Comparison of ENCODE assay signal across 1 cellular context in the genomic region with DNA sequence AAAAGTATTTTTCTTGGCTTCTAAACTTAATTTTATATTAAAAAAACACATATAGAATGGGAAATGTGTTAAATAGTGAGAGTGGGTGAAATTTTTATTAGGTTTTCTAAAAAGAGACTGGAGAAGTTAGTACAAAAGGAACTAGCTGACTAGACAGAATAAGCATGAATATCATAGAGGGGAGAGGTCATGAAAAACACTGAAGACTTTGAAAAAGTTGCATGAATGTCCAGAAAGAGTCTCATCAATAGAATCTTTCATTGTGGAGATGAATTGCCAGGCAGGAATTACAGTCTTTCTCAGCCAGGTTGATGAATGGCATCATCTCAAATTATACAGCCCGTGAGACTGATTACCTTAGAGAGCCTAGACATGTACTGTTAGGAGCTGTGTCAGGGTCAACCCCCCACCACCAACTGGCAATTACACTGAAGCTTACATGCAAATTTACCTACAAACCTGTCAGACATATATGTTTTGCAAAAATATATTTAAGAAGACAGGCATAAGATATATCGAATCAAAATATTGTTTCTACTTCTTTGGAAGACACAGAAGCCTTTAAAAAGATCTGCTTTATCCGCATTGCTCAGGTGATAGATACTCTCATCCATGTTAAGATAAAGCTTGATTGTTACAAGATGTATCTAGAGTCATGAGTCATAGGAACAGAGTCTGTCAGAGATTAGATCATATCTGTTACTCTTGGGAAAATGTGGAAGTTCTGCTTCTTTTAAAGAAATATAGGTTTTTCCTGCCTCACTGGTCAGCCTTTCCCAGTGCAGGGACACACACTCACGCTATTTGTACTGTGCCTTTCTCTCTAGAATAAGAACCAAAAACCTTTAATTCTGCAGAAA.
TF ChIP-seq lines count a peak whose summit lies in the region.

No MANE protein-coding gene starts in this region.

TF ChIP-seq in K562, 482 proteins besides CTCF, POLR2A, EP300 and RAD21:
- no peak for TF ChIP-seq ZBTB9 (CRISPR knock-in tag; IDR thresholded peaks at IDR 0.05)
- no peak for TF ChIP-seq ZNF347 (CRISPR knock-in tag; IDR thresholded peaks at IDR 0.05; ENCODE audit: low read depth)
- TF ChIP-seq DIDO1 (tag; IDR thresholded peaks at IDR 0.05; ENCODE audit: low read depth) = no peak
- TF ChIP-seq MAFG (tag; conservative IDR thresholded peaks at IDR 0.05) = peak; percentile 32; the same call in 1 of the 2 replicates
- no peak for TF ChIP-seq TSC22D4 (tag; IDR thresholded peaks at IDR 0.05)
- peak; percentile 63 for TF ChIP-seq JUND (IDR thresholded peaks at IDR 0.05; ENCODE audit: borderline replicate concordance, low read depth, low read length)
- peak; percentile 55; the same call in 1 of the 3 replicates for TF ChIP-seq JUND (tag; IDR thresholded peaks at IDR 0.05; ENCODE audit: borderline replicate concordance, low read depth, low read length)
- TF ChIP-seq, protein P1, sequence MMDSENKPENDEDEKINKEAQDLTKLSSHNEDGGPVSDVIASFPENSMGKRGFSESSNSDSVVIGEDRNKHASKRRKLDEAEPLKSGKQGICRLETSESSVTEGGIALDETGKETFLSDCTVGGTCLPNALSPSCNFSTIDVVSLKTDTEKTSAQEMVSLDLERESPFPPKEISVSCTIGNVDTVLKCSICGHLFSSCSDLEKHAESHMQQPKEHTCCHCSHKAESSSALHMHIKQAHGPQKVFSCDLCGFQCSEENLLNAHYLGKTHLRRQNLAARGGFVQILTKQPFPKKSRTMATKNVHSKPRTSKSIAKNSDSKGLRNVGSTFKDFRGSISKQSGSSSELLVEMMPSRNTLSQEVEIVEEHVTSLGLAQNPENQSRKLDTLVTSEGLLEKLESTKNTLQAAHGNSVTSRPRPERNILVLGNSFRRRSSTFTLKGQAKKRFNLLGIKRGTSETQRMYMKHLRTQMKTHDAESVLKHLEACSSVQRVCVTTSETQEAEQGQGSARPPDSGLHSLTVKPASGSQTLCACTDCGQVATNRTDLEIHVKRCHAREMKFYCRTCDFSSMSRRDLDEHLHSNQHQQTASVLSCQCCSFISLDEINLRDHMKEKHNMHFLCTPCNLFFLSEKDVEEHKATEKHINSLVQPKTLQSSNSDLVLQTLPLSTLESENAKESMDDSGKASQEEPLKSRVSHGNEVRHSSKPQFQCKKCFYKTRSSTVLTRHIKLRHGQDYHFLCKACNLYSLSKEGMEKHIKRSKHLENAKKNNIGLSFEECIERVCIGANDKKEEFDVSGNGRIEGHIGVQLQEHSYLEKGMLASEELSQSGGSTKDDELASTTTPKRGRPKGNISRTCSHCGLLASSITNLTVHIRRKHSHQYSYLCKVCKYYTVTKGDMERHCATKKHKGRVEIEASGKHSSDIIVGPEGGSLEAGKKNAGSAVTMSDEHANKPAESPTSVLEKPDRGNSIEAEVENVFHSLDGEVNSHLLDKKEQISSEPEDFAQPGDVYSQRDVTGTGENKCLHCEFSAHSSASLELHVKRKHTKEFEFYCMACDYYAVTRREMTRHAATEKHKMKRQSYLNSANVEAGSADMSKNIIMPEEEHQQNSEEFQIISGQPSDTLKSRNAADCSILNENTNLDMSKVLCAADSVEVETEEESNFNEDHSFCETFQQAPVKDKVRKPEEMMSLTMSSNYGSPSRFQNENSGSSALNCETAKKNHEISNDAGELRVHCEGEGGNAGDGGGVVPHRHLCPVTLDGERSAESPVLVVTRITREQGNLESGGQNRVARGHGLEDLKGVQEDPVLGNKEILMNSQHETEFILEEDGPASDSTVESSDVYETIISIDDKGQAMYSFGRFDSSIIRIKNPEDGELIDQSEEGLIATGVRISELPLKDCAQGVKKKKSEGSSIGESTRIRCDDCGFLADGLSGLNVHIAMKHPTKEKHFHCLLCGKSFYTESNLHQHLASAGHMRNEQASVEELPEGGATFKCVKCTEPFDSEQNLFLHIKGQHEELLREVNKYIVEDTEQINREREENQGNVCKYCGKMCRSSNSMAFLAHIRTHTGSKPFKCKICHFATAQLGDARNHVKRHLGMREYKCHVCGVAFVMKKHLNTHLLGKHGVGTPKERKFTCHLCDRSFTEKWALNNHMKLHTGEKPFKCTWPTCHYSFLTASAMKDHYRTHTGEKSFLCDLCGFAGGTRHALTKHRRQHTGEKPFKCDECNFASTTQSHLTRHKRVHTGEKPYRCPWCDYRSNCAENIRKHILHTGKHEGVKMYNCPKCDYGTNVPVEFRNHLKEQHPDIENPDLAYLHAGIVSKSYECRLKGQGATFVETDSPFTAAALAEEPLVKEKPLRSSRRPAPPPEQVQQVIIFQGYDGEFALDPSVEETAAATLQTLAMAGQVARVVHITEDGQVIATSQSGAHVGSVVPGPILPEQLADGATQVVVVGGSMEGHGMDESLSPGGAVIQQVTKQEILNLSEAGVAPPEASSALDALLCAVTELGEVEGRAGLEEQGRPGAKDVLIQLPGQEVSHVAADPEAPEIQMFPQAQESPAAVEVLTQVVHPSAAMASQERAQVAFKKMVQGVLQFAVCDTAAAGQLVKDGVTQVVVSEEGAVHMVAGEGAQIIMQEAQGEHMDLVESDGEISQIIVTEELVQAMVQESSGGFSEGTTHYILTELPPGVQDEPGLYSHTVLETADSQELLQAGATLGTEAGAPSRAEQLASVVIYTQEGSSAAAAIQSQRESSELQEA (IDR thresholded peaks at IDR 0.05; ENCODE audit: low read depth) = no peak
- TF ChIP-seq SMARCE1 (IDR thresholded peaks at IDR 0.05) = peak; percentile 52; the same call in 1 of the 2 replicates
- TF ChIP-seq SOX6 (IDR thresholded peaks at IDR 0.05) = peak; percentile 51; the same call in 1 of the 2 replicates
- TF ChIP-seq MAFK (IDR thresholded peaks at IDR 0.05; ENCODE audit: low read length) = 0 out of 2 replicates have a peak, but pooled peaks have one; percentile 19
- TF ChIP-seq CREB5 (CRISPR knock-in tag; IDR thresholded peaks at IDR 0.05) = no peak
- peak; percentile 49 for TF ChIP-seq MAFF (IDR thresholded peaks at IDR 0.05; ENCODE audit: low read length)
- TF ChIP-seq C11orf30 (IDR thresholded peaks at IDR 0.05; ENCODE audit: low read depth) = peak; percentile 48; the same call in 1 of the 2 replicates
- no peak for TF ChIP-seq ZNF589 (CRISPR knock-in tag; IDR thresholded peaks at IDR 0.05; ENCODE audit: low read depth)
- TF ChIP-seq PTBP1 (IDR thresholded peaks at IDR 0.05; ENCODE audit: low read depth, low read length) = no peak
- TF ChIP-seq ZNF316 (IDR thresholded peaks at IDR 0.05) = peak; percentile 75
- TF ChIP-seq FOSL1 (tag; conservative IDR thresholded peaks at IDR 0.05) = peak; percentile 82
- TF ChIP-seq, protein P2, sequence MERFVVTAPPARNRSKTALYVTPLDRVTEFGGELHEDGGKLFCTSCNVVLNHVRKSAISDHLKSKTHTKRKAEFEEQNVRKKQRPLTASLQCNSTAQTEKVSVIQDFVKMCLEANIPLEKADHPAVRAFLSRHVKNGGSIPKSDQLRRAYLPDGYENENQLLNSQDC (CRISPR knock-in tag; IDR thresholded peaks at IDR 0.05) = no peak
- TF ChIP-seq PHF20 (IDR thresholded peaks at IDR 0.05; ENCODE audit: partially characterized antibody) = no peak
- no peak for TF ChIP-seq SRF (CRISPR knock-in tag; IDR thresholded peaks at IDR 0.05)
- TF ChIP-seq TAF9B (IDR thresholded peaks at IDR 0.05; ENCODE audit: partially characterized antibody) = no peak
- no peak for TF ChIP-seq CBFA2T2 (conservative IDR thresholded peaks at IDR 0.05)
- TF ChIP-seq ARID1B (IDR thresholded peaks at IDR 0.05) = peak; percentile 36; the same call in 1 of the 2 replicates
- TF ChIP-seq ZBTB17 (CRISPR knock-in tag; IDR thresholded peaks at IDR 0.05) = no peak
- TF ChIP-seq HSF4 (CRISPR knock-in tag; IDR thresholded peaks at IDR 0.05; ENCODE audit: borderline replicate concordance) = no peak
- TF ChIP-seq EGR1 (conservative IDR thresholded peaks at IDR 0.05) = no peak
- no peak for TF ChIP-seq BMI1 (IDR thresholded peaks at IDR 0.05; ENCODE audit: low read length)
